ENCODE assay signal across 11 cellular contexts in the genomic region with DNA sequence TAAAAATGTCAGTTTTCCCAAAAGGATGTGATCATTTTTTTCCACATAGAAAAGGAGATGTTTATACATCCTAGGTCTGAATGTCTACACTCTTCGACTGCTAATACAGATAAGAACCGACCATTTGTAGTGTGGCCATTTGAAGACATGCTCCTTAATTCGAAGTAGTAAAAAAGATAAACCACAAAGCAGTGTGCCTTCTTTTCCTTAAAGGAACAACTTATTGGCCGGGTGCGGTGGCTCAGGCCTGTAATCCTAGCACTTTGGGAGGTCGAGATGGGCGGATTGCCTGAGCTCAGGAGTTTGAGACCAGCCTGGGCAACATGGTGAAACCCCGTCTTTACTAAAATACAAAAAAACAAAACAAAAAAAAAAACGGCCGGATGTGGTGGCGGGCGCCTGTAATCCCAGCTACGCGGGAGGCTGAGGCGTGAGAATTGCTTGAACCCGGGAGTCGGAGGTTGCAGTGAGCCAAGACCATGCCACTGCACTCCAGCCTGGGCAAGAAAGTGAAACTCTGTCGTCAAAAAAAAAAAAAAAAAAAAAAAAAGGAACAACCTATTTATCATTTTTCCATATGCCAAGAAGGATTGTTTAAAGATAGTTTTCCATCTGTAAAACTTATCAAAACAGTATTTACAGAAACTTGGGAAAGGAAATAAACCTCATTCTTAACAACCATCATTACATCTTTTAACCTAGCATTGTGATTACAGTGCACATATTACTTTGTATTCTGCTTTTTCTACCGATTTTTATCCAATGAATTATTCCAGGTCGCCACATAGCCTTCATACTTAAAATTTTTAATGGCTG. TPM values are rescaled to one million over a fixed set of nuclear protein-coding genes. Genes with fewer than 3 reads are reported as not detected.
DNase-seq lines count a peak whose midpoint lies in the region; ATAC-seq and TF ChIP-seq lines count a peak whose summit lies in the region.
"Had no signal": no experiment of that assay in that cellular context is flagged by ENCODE, and none has a peak within 500 bp of the region (broad histone marks: within the 10 kb centered on the region; RNA-seq: fewer than 3 reads in every experiment).

No MANE protein-coding gene starts in this region.

- peak overlapping the region; percentile 81 for H3K27ac ChIP-seq in CD4-positive, CD25-positive, alpha-beta regulatory T cell (ENCODE audit: insufficient read depth, low read length, poor library complexity, severe bottlenecking)
- no peak overlapping the region for H3K27ac ChIP-seq in KMS-11

- peak overlapping the region in 1 of 3 donors; percentile 96 for H3K27ac Mint-ChIP-seq in CD4-positive, CD25-positive, alpha-beta regulatory T cell
- peak overlapping the region in 9 of 10 donors; percentile 88 to 97 (median 94) for H3K27ac Mint-ChIP-seq in naive thymus-derived CD8-positive, alpha-beta T cell

- H3K4me1 ChIP-seq in CD4-positive, CD25-positive, alpha-beta regulatory T cell (ENCODE audit: control insufficient read depth, insufficient read depth, low read length, poor library complexity, severe bottlenecking): peaks cover 25% of the 10 kb centered on the region
- peaks cover 13% of the 10 kb centered on the region for H3K4me1 ChIP-seq in KMS-11 (ENCODE audit: low read depth, poor library complexity, severe bottlenecking)

- H3K27me3 ChIP-seq in CD4-positive, CD25-positive, alpha-beta regulatory T cell (ENCODE audit: control insufficient read depth, insufficient read depth, low read length): no peaks in the 10 kb centered on the region
- H3K27me3 ChIP-seq in KMS-11 (ENCODE audit: insufficient read depth, low read depth): no peaks in the 10 kb centered on the region

- TF ChIP-seq CTCF in KMS-11 (conservative IDR thresholded peaks at IDR 0.05; ENCODE audit: low read depth, low read length) (no peak), astrocyte of the spinal cord (IDR thresholded peaks at IDR 0.05; ENCODE audit: low read depth, low read length) (no peak)

- peak in 1 of 3 donors; percentile 2 for DNase-seq in CD4-positive, CD25-positive, alpha-beta regulatory T cell
- peak; percentile 5 for DNase-seq in astrocyte of the spinal cord (ENCODE audit: low read depth, low spot score)
- DNase-seq in naive thymus-derived CD8-positive, alpha-beta T cell: no peak
- no peak for DNase-seq in medulla oblongata (ENCODE audit: extremely low spot score)
- no peak for DNase-seq in activated CD8-positive, alpha-beta memory T cell treated with anti-CD3 and anti-CD28 coated beads for 24 hours
- DNase-seq: caudate nucleus, SHP77 treated with DMSO at 0.1 percent for 48 hours had no signal

- peaks cover 6 to 59% (median 42%) of the 10 kb centered on the region in 4 donors for H3K4me1 Mint-ChIP-seq in CD4-positive, CD25-positive, alpha-beta regulatory T cell
- H3K4me1 Mint-ChIP-seq in naive thymus-derived CD8-positive, alpha-beta T cell: peaks cover 24 to 62% (median 55%) of the 10 kb centered on the region in 4 donors

- H3K36me3 Mint-ChIP-seq in CD4-positive, CD25-positive, alpha-beta regulatory T cell: no peaks in the 10 kb centered on the region
- H3K36me3 Mint-ChIP-seq in naive thymus-derived CD8-positive, alpha-beta T cell: peaks cover 0 to 5% (median 5%) of the 10 kb centered on the region in 3 donors

- H3K4me3 ChIP-seq in CD4-positive, CD25-positive, alpha-beta regulatory T cell (ENCODE audit: low read depth, low read length): peak overlapping the region; percentile 82
- H3K4me3 ChIP-seq in KMS-11 (IDR thresholded peaks at IDR 0.05; ENCODE audit: insufficient read depth, low read depth, low read length) (no peak overlapping the region), astrocyte of the spinal cord (ENCODE audit: low read depth, low read length) (no peak overlapping the region)

- no peak overlapping the region for H3K9ac ChIP-seq in KMS-11

- no peaks in the 10 kb centered on the region for H4K20me1 ChIP-seq in KMS-11 (ENCODE audit: insufficient read depth)

- H3K4me3 Mint-ChIP-seq in CD4-positive, CD25-positive, alpha-beta regulatory T cell: peak overlapping the region; percentile 90 to 96 (median 92)
- peak overlapping the region; percentile 34 to 99 (median 90) for H3K4me3 Mint-ChIP-seq in naive thymus-derived CD8-positive, alpha-beta T cell

- no peaks in the 10 kb centered on the region for H3K9me3 ChIP-seq in CD4-positive, CD25-positive, alpha-beta regulatory T cell (ENCODE audit: control insufficient read depth in 2 of 2, low read length in 2 of 2)

- no peaks in the 10 kb centered on the region for H3K27me3 Mint-ChIP-seq in CD4-positive, CD25-positive, alpha-beta regulatory T cell
- no peaks in the 10 kb centered on the region for H3K27me3 Mint-ChIP-seq in naive thymus-derived CD8-positive, alpha-beta T cell

- no peaks in the 10 kb centered on the region for H3K36me3 ChIP-seq in CD4-positive, CD25-positive, alpha-beta regulatory T cell (ENCODE audit: control insufficient read depth, insufficient read depth, low read length)
- H3K36me3 ChIP-seq in KMS-11 (ENCODE audit: insufficient read depth): no peaks in the 10 kb centered on the region

- in situ Hi-C loops in astrocyte of the spinal cord (cut with HindIII; ENCODE audit: low sequenced_read_pairs): no loop called here

- peaks cover 16% of the 10 kb centered on the region; the same call in 1 of the 2 replicates for H3K79me2 ChIP-seq in KMS-11 (ENCODE audit: insufficient read depth, low read depth)

- 0 out of 2 replicates have a peak overlapping the region, but pooled peaks have one; percentile 81 for H3K4me2 ChIP-seq in KMS-11

- no peaks in the 10 kb centered on the region for H3K9me3 Mint-ChIP-seq in CD4-positive, CD25-positive, alpha-beta regulatory T cell
- H3K9me3 Mint-ChIP-seq in naive thymus-derived CD8-positive, alpha-beta T cell: no peaks in the 10 kb centered on the region

- ATAC-seq in CD4-positive, CD25-positive, alpha-beta regulatory T cell (ENCODE audit: low read depth in 2 of 2): no peak
- ATAC-seq in naive thymus-derived CD8-positive, alpha-beta T cell: no peak
- ATAC-seq in HG02571 (IDR thresholded peaks at IDR 0.05; ENCODE audit: unreplicated experiment): no peak
- no peak for ATAC-seq in activated CD4-positive, CD25-positive, alpha-beta regulatory T cell treated with anti-CD3 and anti-CD28 coated beads, Interleukin-2, amount 50 U/mL, for 24 hours
- ATAC-seq: left lobe of liver had no signal

- H2AFZ ChIP-seq in KMS-11 (ENCODE audit: low read depth): no peak overlapping the region

- POLR2A ChIA-PET in naive thymus-derived CD8-positive, alpha-beta T cell (lab: Charles Lee): interaction anchor here (0.7 to 2.6 kb wide), 4 partner anchors 14 to 759 kb away, joined by 3 to 14 read pairs (median 8); no protein-coding TSS in a partner anchor

RNA-seq across cellular contexts. Expression of gene INTS6L, which starts 2.6 kb away (rescaled TPM):
- total RNA-seq in CD4-positive, CD25-positive, alpha-beta regulatory T cell: 28.4 TPM
- 1 to 10 TPM; 5.7 to 7.2 (median 6.0) TPM for polyA plus RNA-seq in CD4-positive, CD25-positive, alpha-beta regulatory T cell
- 10 to 100 TPM; 38.6 to 42.3 TPM for total RNA-seq in naive thymus-derived CD8-positive, alpha-beta T cell
- polyA plus RNA-seq in naive thymus-derived CD8-positive, alpha-beta T cell: 1 to 10 TPM; 4.1 to 7.4 (median 6.5) TPM
